Comparison of ENCODE assay signal across 25 cellular contexts in the genomic region with DNA sequence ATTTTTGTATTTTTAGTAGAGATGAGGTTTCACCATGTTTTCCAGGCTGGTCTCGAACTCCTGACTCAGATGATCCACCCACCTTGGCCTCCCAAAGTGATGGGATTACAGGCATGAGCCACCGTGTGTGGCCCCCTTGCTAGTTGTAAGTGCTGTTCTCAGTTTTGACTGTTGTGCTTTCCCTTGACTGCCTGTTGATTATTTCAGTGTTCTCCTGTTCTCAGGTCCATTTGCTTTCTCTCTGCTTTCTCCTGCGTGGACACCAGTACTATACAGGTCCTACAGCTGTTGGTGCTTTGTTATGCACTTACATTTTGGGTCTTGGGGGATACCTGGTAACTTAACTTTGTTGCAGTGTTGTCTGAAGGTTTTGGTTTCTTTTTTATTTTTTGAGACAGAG. TPM values are rescaled to one million over a fixed set of nuclear protein-coding genes. Genes with fewer than 3 reads are reported as not detected.
DNase-seq lines count a peak whose midpoint lies in the region; TF ChIP-seq lines count a peak whose summit lies in the region.
"Had no signal": no experiment of that assay in that cellular context is flagged by ENCODE, and none has a peak within 500 bp of the region (broad histone marks: within the 10 kb centered on the region; RNA-seq: fewer than 3 reads in every experiment).

No MANE protein-coding gene starts in this region.

- H3K27ac Mint-ChIP-seq in MCF 10A (ENCODE audit: low read depth, unreplicated experiment) (peak overlapping the region; percentile 77), nephron progenitor cell (peak overlapping the region; percentile 78), neural progenitor cell (no peak overlapping the region)
- H3K27ac Mint-ChIP-seq in activated T-helper 1 cell treated with anti-CD3 and anti-CD28 coated beads, Interleukin-12 subunit alpha, Interleukin-12 subunit beta, Interleukin-2, Interleukin-4 antibody, amounts not matched to agents 30 ng/mL and 10 ng/mL and 1 ng/mL, durations not matched to agents 14 hours and 24 hours and 36 hours: peak overlapping the region; percentile 76

- no peaks in the 10 kb centered on the region for H3K9me3 ChIP-seq in breast epithelium
- H3K9me3 ChIP-seq in neural progenitor cell (ENCODE audit: low read depth): no peaks in the 10 kb centered on the region
- H3K9me3 ChIP-seq: left lung, SK-N-SH, stomach had no signal

- H3K27me3 Mint-ChIP-seq in MCF 10A (ENCODE audit: insufficient read depth, unreplicated experiment): no peaks in the 10 kb centered on the region
- H3K27me3 Mint-ChIP-seq in activated T-helper 1 cell treated with anti-CD3 and anti-CD28 coated beads, Interleukin-12 subunit alpha, Interleukin-12 subunit beta, Interleukin-2, Interleukin-4 antibody, amounts not matched to agents 30 ng/mL and 10 ng/mL and 1 ng/mL, durations not matched to agents 14 hours and 24 hours and 36 hours (ENCODE audit: insufficient read depth): no peaks in the 10 kb centered on the region
- H3K27me3 Mint-ChIP-seq in nephron progenitor cell (ENCODE audit: low read depth, poor library complexity): no peaks in the 10 kb centered on the region
- peaks cover 2% of the 10 kb centered on the region for H3K27me3 Mint-ChIP-seq in neural progenitor cell (ENCODE audit: insufficient read depth, low read depth)
- H3K27me3 Mint-ChIP-seq: activated CD8-positive, alpha-beta memory T cell treated with anti-CD3 and anti-CD28 coated beads, Interleukin-2, amount 10 ng/mL, durations not matched to agents 7 days and 5 days; central memory CD8-positive, alpha-beta T cell had no signal

- peaks cover 83% of the 10 kb centered on the region for H3K36me3 Mint-ChIP-seq in MCF 10A (ENCODE audit: insufficient read depth, unreplicated experiment)
- H3K36me3 Mint-ChIP-seq in activated T-helper 1 cell treated with anti-CD3 and anti-CD28 coated beads, Interleukin-12 subunit alpha, Interleukin-12 subunit beta, Interleukin-2, Interleukin-4 antibody, amounts not matched to agents 30 ng/mL and 10 ng/mL and 1 ng/mL, durations not matched to agents 14 hours and 24 hours and 36 hours (ENCODE audit: low read depth): peaks cover 42% of the 10 kb centered on the region
- peaks cover 75% of the 10 kb centered on the region for H3K36me3 Mint-ChIP-seq in nephron progenitor cell (ENCODE audit: low read depth)
- H3K36me3 Mint-ChIP-seq in neural progenitor cell: peaks cover 37% of the 10 kb centered on the region

- H3K4me1 ChIP-seq in breast epithelium: no peaks in the 10 kb centered on the region
- no peaks in the 10 kb centered on the region for H3K4me1 ChIP-seq in neural progenitor cell

- peaks cover 36% of the 10 kb centered on the region for H4K20me1 ChIP-seq in neural progenitor cell (ENCODE audit: low read depth)

- no peak for TF ChIP-seq POLR2A in breast epithelium (IDR thresholded peaks at IDR 0.05)

- DNase-seq in MCF 10A (ENCODE audit: unreplicated experiment) (no peak), breast epithelium (ENCODE audit: low spot score in 2 of 2) (no peak), nephron progenitor cell (no peak), LoVo (ENCODE audit: low spot score) (no peak), neural progenitor cell (ENCODE audit: low spot score) (no peak), T-helper 9 cell (no peak)
- DNase-seq in activated T-helper 1 cell treated with anti-CD3 and anti-CD28 coated beads, Interleukin-12 subunit alpha, Interleukin-12 subunit beta, Interleukin-2, Interleukin-4 antibody, amounts not matched to agents 30 ng/mL and 10 ng/mL and 1 ng/mL, durations not matched to agents 14 hours and 24 hours and 36 hours (ENCODE audit: low spot score): no peak
- DNase-seq: activated CD8-positive, alpha-beta memory T cell treated with anti-CD3 and anti-CD28 coated beads, Interleukin-2, amount 10 ng/mL, durations not matched to agents 7 days and 5 days; head of caudate nucleus; islet precursor cell; KBM-7; left lung; mesenchymal stem cell; MM.1S; NCI-H1105 treated with DMSO at 0.1 percent for 48 hours; NCI-H1930; NCI-H2171 treated with DMSO at 0.1 percent for 48 hours; NCI-H524 treated with DMSO at 0.1 percent for 48 hours; NK-92 treated with Interleukin-12 subunit alpha and Interleukin-12 subunit beta, amount 100 ng/mL, for 24 hours; right cardiac atrium; SK-N-SH; stimulated activated CD4-positive, alpha-beta T cell treated with anti-CD3 and anti-CD28 coated beads, Interleukin-1b, Interleukin-23, amount 100 ng/mL, for 48 hours; stomach had no signal

- peaks cover 100% of the 10 kb centered on the region for H3K79me2 ChIP-seq in neural progenitor cell (ENCODE audit: low read depth)

- H3K36me3 ChIP-seq in breast epithelium: no peaks in the 10 kb centered on the region
- no peaks in the 10 kb centered on the region for H3K36me3 ChIP-seq in neural progenitor cell

- POLR2A ChIA-PET in MCF 10A (lab: Yijun Ruan, JAX): interaction anchor here (0.7 to 1.1 kb wide), 2 partner anchors 10 to 1939 kb away, joined by 3 to 4 read pairs; no protein-coding TSS in a partner anchor

- H3K9ac ChIP-seq in neural progenitor cell: no peak overlapping the region
- H3K9ac ChIP-seq: SK-N-SH had no signal

- peaks cover 3% of the 10 kb centered on the region for H3F3A ChIP-seq in neural progenitor cell (ENCODE audit: low read depth)

- no peak for TF ChIP-seq CTCF in MCF 10A (IDR thresholded peaks at IDR 0.05; ENCODE audit: unreplicated experiment)
- TF ChIP-seq CTCF in breast epithelium (IDR thresholded peaks at IDR 0.05): no peak
- TF ChIP-seq CTCF in nephron progenitor cell (IDR thresholded peaks at IDR 0.05): no peak
- no peak for TF ChIP-seq CTCF in neural progenitor cell (IDR thresholded peaks at IDR 0.05)

- CTCF ChIA-PET in MCF 10A (lab: Yijun Ruan, JAX): interaction anchor here (0.5 to 1.6 kb wide), 6 partner anchors 19 to 122 kb away, joined by 3 to 10 read pairs (median 4); partner anchors contain the start of gene NR1D1

- H3K4me3 ChIP-seq in breast epithelium (no peak overlapping the region), neural progenitor cell (no peak overlapping the region)
- H3K4me3 ChIP-seq: GM12878, left lung, stomach had no signal

- H3K4me3 Mint-ChIP-seq in MCF 10A (ENCODE audit: unreplicated experiment): no peak overlapping the region
- no peak overlapping the region for H3K4me3 Mint-ChIP-seq in activated T-helper 1 cell treated with anti-CD3 and anti-CD28 coated beads, Interleukin-12 subunit alpha, Interleukin-12 subunit beta, Interleukin-2, Interleukin-4 antibody, amounts not matched to agents 30 ng/mL and 10 ng/mL and 1 ng/mL, durations not matched to agents 14 hours and 24 hours and 36 hours
- no peak overlapping the region for H3K4me3 Mint-ChIP-seq in nephron progenitor cell
- no peak overlapping the region for H3K4me3 Mint-ChIP-seq in neural progenitor cell
- H3K4me3 Mint-ChIP-seq: activated CD8-positive, alpha-beta memory T cell treated with anti-CD3 and anti-CD28 coated beads, Interleukin-2, amount 10 ng/mL, durations not matched to agents 7 days and 5 days; central memory CD8-positive, alpha-beta T cell had no signal

- H2AFZ ChIP-seq in neural progenitor cell (replicated peaks): no peak overlapping the region

- BruUV-seq in MCF 10A (replicated peaks; lab: Mats Ljungman, UMichigan): no TSS peak

- intact Hi-C loops in MCF 10A (cut with micrococcal nuclease): no loop called here
- intact Hi-C loops in breast epithelium (cut with DNase I; ENCODE audit: low total_unique reads): no loop called here
- intact Hi-C loops in activated T-helper 1 cell treated with anti-CD3 and anti-CD28 coated beads, Interleukin-12 subunit alpha, Interleukin-12 subunit beta, Interleukin-2, Interleukin-4 antibody, amounts not matched to agents 30 ng/mL and 10 ng/mL and 1 ng/mL, durations not matched to agents 14 hours and 24 hours and 36 hours (cut with micrococcal nuclease): no loop called here

- H3K27me3 ChIP-seq in breast epithelium (no peaks in the 10 kb centered on the region), neural progenitor cell (no peaks in the 10 kb centered on the region)
- H3K27me3 ChIP-seq: left lung, stomach had no signal

- H3K4me1 Mint-ChIP-seq in MCF 10A (ENCODE audit: insufficient read depth, unreplicated experiment) (peaks cover 26% of the 10 kb centered on the region), nephron progenitor cell (peaks cover 5% of the 10 kb centered on the region), neural progenitor cell (no peaks in the 10 kb centered on the region)
- peaks cover 39% of the 10 kb centered on the region for H3K4me1 Mint-ChIP-seq in activated T-helper 1 cell treated with anti-CD3 and anti-CD28 coated beads, Interleukin-12 subunit alpha, Interleukin-12 subunit beta, Interleukin-2, Interleukin-4 antibody, amounts not matched to agents 30 ng/mL and 10 ng/mL and 1 ng/mL, durations not matched to agents 14 hours and 24 hours and 36 hours (ENCODE audit: low read depth)

- H3K4me2 ChIP-seq in neural progenitor cell: no peak overlapping the region
- H3K4me2 ChIP-seq: SK-N-SH had no signal

- H3K9me3 Mint-ChIP-seq in MCF 10A (ENCODE audit: unreplicated experiment) (no peaks in the 10 kb centered on the region), nephron progenitor cell (no peaks in the 10 kb centered on the region), neural progenitor cell (no peaks in the 10 kb centered on the region)
- peaks cover 3% of the 10 kb centered on the region for H3K9me3 Mint-ChIP-seq in activated T-helper 1 cell treated with anti-CD3 and anti-CD28 coated beads, Interleukin-12 subunit alpha, Interleukin-12 subunit beta, Interleukin-2, Interleukin-4 antibody, amounts not matched to agents 30 ng/mL and 10 ng/mL and 1 ng/mL, durations not matched to agents 14 hours and 24 hours and 36 hours
- H3K9me3 Mint-ChIP-seq: central memory CD8-positive, alpha-beta T cell had no signal

- H3K27ac ChIP-seq in breast epithelium: no peak overlapping the region
- no peak overlapping the region for H3K27ac ChIP-seq in neural progenitor cell
- H3K27ac ChIP-seq: stomach had no signal

RNA-seq across cellular contexts. Expression of gene CASC3, which starts 8.2 kb away (rescaled TPM):
- total RNA-seq in MCF 10A (2022) (73.5 and 78.3 TPM in 2 replicates), breast epithelium (10 to 100 TPM; 57.4 to 67.0 (median 65.1) TPM), neural progenitor cell (ENCODE audit: low replicate concordance) (64.0 and 68.9 TPM in 2 replicates)
- 117 TPM in 2 replicates for total RNA-seq in activated T-helper 1 cell treated with anti-CD3 and anti-CD28 coated beads, Interleukin-12 subunit alpha, Interleukin-12 subunit beta, Interleukin-2, Interleukin-4 antibody, amounts not matched to agents 30 ng/mL and 10 ng/mL and 1 ng/mL, durations not matched to agents 14 hours and 24 hours and 36 hours

RNA-seq across cellular contexts. Expression of gene MSL1, which starts 26.8 kb away (rescaled TPM):
- total RNA-seq in MCF 10A (2022): 59.8 and 62.2 TPM in 2 replicates
- 10 to 100 TPM; 49.3 to 79.3 (median 78.2) TPM for total RNA-seq in breast epithelium
- total RNA-seq in activated T-helper 1 cell treated with anti-CD3 and anti-CD28 coated beads, Interleukin-12 subunit alpha, Interleukin-12 subunit beta, Interleukin-2, Interleukin-4 antibody, amounts not matched to agents 30 ng/mL and 10 ng/mL and 1 ng/mL, durations not matched to agents 14 hours and 24 hours and 36 hours: 87.6 and 88.2 TPM in 2 replicates
- 144 and 190 TPM in 2 replicates for total RNA-seq in neural progenitor cell (ENCODE audit: low replicate concordance)

RNA-seq across cellular contexts. Expression of gene RAPGEFL1, which starts 28.7 kb away (rescaled TPM):
- total RNA-seq in MCF 10A (2022) (4.9 and 5.6 TPM in 2 replicates), breast epithelium (10 to 100 TPM in 1 of 3 donors, 1 to 10 TPM in 2; 3.2 to 10.8 (median 5.0) TPM), neural progenitor cell (ENCODE audit: low replicate concordance) (6.8 and 8.3 TPM in 2 replicates)
- total RNA-seq in activated T-helper 1 cell treated with anti-CD3 and anti-CD28 coated beads, Interleukin-12 subunit alpha, Interleukin-12 subunit beta, Interleukin-2, Interleukin-4 antibody, amounts not matched to agents 30 ng/mL and 10 ng/mL and 1 ng/mL, durations not matched to agents 14 hours and 24 hours and 36 hours: 11.8 and 13.0 TPM in 2 replicates

RNA-seq across cellular contexts. Expression of gene NR1D1, which starts 48.1 kb away (rescaled TPM):
- 7.5 and 8.8 TPM in 2 replicates for total RNA-seq in MCF 10A (2022)
- 10 to 100 TPM in 1 of 3 donors, 1 to 10 TPM in 2; 8.8 to 10.5 (median 9.2) TPM for total RNA-seq in breast epithelium
- 8.7 and 9.6 TPM in 2 replicates for total RNA-seq in activated T-helper 1 cell treated with anti-CD3 and anti-CD28 coated beads, Interleukin-12 subunit alpha, Interleukin-12 subunit beta, Interleukin-2, Interleukin-4 antibody, amounts not matched to agents 30 ng/mL and 10 ng/mL and 1 ng/mL, durations not matched to agents 14 hours and 24 hours and 36 hours
- total RNA-seq in neural progenitor cell (ENCODE audit: low replicate concordance): 0.24 and 0.87 TPM in 2 replicates
